ENCODE assay signal across 8 cellular contexts in genomic region chr3:183253961-183254815, GRCh38. TPM values are rescaled to one million over a fixed set of nuclear protein-coding genes. Genes with fewer than 3 reads are reported as not detected.
DNase-seq lines count a peak whose midpoint lies in the region; ATAC-seq and TF ChIP-seq lines count a peak whose summit lies in the region.

No MANE protein-coding gene starts in this region.

- H3K27me3 Mint-ChIP-seq in activated naive CD8-positive, alpha-beta T cell, result peaks cover 3% of the 10 kb centered on the region
- H3K27me3 Mint-ChIP-seq in progenitor cell of endocrine pancreas, result peaks cover 12% of the 10 kb centered on the region

- H3K4me3 ChIP-seq in NB4 (ENCODE audit: low read depth, low read length), result peak overlapping the region; percentile 71

- peaks cover 16% of the 10 kb centered on the region for H3K36me3 Mint-ChIP-seq in activated naive CD8-positive, alpha-beta T cell
- H3K36me3 Mint-ChIP-seq in progenitor cell of endocrine pancreas (ENCODE audit: insufficient read depth), result peaks cover 7% of the 10 kb centered on the region

- peak overlapping the region; percentile 90 for H3K27ac Mint-ChIP-seq in activated naive CD8-positive, alpha-beta T cell
- H3K27ac Mint-ChIP-seq in progenitor cell of endocrine pancreas, result peak overlapping the region; percentile 95

- TF ChIP-seq CTCF in NB4 (IDR thresholded peaks at IDR 0.05; ENCODE audit: low read depth, low read length) (no peak), progenitor cell of endocrine pancreas (IDR thresholded peaks at IDR 0.05; ENCODE audit: unreplicated experiment) (peak; percentile 26)

- DNase-seq in DMS79 (lab: John Stamatoyannopoulos, UW) (peak; percentile 10), DMS79 treated with DMSO at 0.1 percent for 48 hours (lab: John Stamatoyannopoulos, UW) (no peak), NB4 (ENCODE audit: low read depth) (peak; percentile 72), left cardiac atrium (peak; percentile 38), progenitor cell of endocrine pancreas (ENCODE audit: low spot score, unreplicated experiment) (peak; percentile 55), superior temporal gyrus (ENCODE audit: extremely low spot score) (no peak)
- DNase-seq in effector CD8-positive, alpha-beta T cell (lab: John Stamatoyannopoulos, UW), result no peak

- intact Hi-C loops in left cardiac atrium (cut with DNase I), result no loop called here

- TF ChIP-seq POLR2A in NB4 (IDR thresholded peaks at IDR 0.05; ENCODE audit: extremely low read depth, insufficient read length), result peak; percentile 5

- peak; percentile 74 to 76 for ATAC-seq in left cardiac atrium

- peaks cover 25% of the 10 kb centered on the region for H3K4me1 Mint-ChIP-seq in activated naive CD8-positive, alpha-beta T cell (ENCODE audit: low read depth)
- H3K4me1 Mint-ChIP-seq in progenitor cell of endocrine pancreas (ENCODE audit: low read depth), result peaks cover 21% of the 10 kb centered on the region

- H3K4me3 Mint-ChIP-seq in activated naive CD8-positive, alpha-beta T cell, result peak overlapping the region; percentile 93
- peak overlapping the region; percentile 86 for H3K4me3 Mint-ChIP-seq in progenitor cell of endocrine pancreas (ENCODE audit: low read depth)

- H3K9me3 Mint-ChIP-seq in activated naive CD8-positive, alpha-beta T cell (ENCODE audit: low read depth), result no peaks in the 10 kb centered on the region
- no peaks in the 10 kb centered on the region for H3K9me3 Mint-ChIP-seq in progenitor cell of endocrine pancreas (ENCODE audit: low read depth)

RNA-seq across cellular contexts. Expression of gene B3GNT5, which starts 1.1 kb away (rescaled TPM):
- total RNA-seq in left cardiac atrium, result 1 to 10 TPM; 2.6 to 5.2 TPM
- total RNA-seq in progenitor cell of endocrine pancreas, result 26.7 and 28.4 TPM in 2 replicates

Comparison
In these comparisons a context has a peak if more than half of its experiments do, and no peak if none do; other contexts are left out.
1. DNase-seq: peak in DMS79 (single experiment), NB4 (single experiment), left cardiac atrium (single experiment) and progenitor cell of endocrine pancreas (single experiment); none in DMS79 treated with DMSO at 0.1 percent for 48 hours (single experiment), effector CD8-positive, alpha-beta T cell (single experiment) and superior temporal gyrus (single experiment).